In genomic region chr9:125989090-125989501, GRCh38 we compare ENCODE assay signal across 19 cellular contexts.
"Had no signal": no experiment of that assay in that cellular context is flagged by ENCODE, and none has a peak within 500 bp of the region (broad histone marks: within the 10 kb centered on the region; RNA-seq: fewer than 3 reads in every experiment).

No MANE protein-coding gene starts in this region.

- H3K36me3 Mint-ChIP-seq: activated CD8-positive, alpha-beta memory T cell treated with anti-CD3 and anti-CD28 coated beads, Interleukin-2, amount 10 ng/mL, durations not matched to agents 7 days and 5 days; activated naive CD4-positive, alpha-beta T cell treated with anti-CD3 and anti-CD28 coated beads, Interleukin-2, amount 50 U/mL, for 72 hours; stimulated activated effector memory CD8-positive, alpha-beta T cell treated with anti-CD3 and anti-CD28 coated beads, Interleukin-12 subunit alpha, Interleukin-12 subunit beta, amount 100 ng/mL, for 72 hours had no signal

- H3K27me3 Mint-ChIP-seq: activated B cell treated with CpG ODN at 0.5 μM for 24 hours; activated CD4-positive, alpha-beta memory T cell treated with anti-CD3 and anti-CD28 coated beads, Interleukin-2, amount 10 ng/mL, durations not matched to agents 7 days and 5 days; activated CD8-positive, alpha-beta memory T cell treated with anti-CD3 and anti-CD28 coated beads, Interleukin-2, amount 10 ng/mL, durations not matched to agents 7 days and 5 days; dendritic cell treated with granulocyte-macrophage colony-stimulating factor and Interleukin-4, amounts not matched to agents 40 ng/mL and 50 ng/mL, for 4 days had no signal

- ATAC-seq: activated CD8-positive, alpha-beta memory T cell treated with anti-CD3 and anti-CD28 coated beads, Interleukin-2, amount 10 ng/mL, durations not matched to agents 7 days and 5 days; activated naive CD4-positive, alpha-beta T cell treated with anti-CD3 and anti-CD28 coated beads, Interleukin-2, amount 50 U/mL, for 72 hours; activated T-cell treated with anti-CD3 and anti-CD28 coated beads, Interleukin-2, amount 50 U/mL, for 72 hours; left colon; stimulated activated effector memory CD8-positive, alpha-beta T cell treated with anti-CD3 and anti-CD28 coated beads, Interleukin-12 subunit alpha, Interleukin-12 subunit beta, amount 100 ng/mL, for 72 hours had no signal

- H3K9me3 Mint-ChIP-seq: activated B cell treated with CpG ODN at 0.5 μM for 24 hours; activated CD4-positive, alpha-beta memory T cell treated with anti-CD3 and anti-CD28 coated beads, Interleukin-2, amount 10 ng/mL, durations not matched to agents 7 days and 5 days; dendritic cell treated with granulocyte-macrophage colony-stimulating factor and Interleukin-4, amounts not matched to agents 40 ng/mL and 50 ng/mL, for 4 days; stimulated activated effector memory CD8-positive, alpha-beta T cell treated with anti-CD3 and anti-CD28 coated beads, Interleukin-12 subunit alpha, Interleukin-12 subunit beta, amount 100 ng/mL, for 72 hours; T-helper 2 cell treated with Interferon-gamma antibody and Interleukin-4, amounts not matched to agents 5 μg/mL and 100 μg/mL, for 36 hours had no signal

- H3K27me3 ChIP-seq: adrenal gland, right atrium auricular region had no signal

- H3K27ac Mint-ChIP-seq: activated B cell treated with CpG ODN at 0.5 μM for 24 hours; activated CD4-positive, alpha-beta memory T cell treated with anti-CD3 and anti-CD28 coated beads, Interleukin-2, amount 10 ng/mL, durations not matched to agents 7 days and 5 days; activated CD8-positive, alpha-beta memory T cell treated with anti-CD3 and anti-CD28 coated beads, Interleukin-2, amount 10 ng/mL, durations not matched to agents 7 days and 5 days; activated naive CD4-positive, alpha-beta T cell treated with anti-CD3 and anti-CD28 coated beads, Interleukin-2, amount 50 U/mL, for 72 hours; activated T-cell treated with anti-CD3 and anti-CD28 coated beads, Interleukin-2, amount 50 U/mL, for 72 hours; dendritic cell treated with granulocyte-macrophage colony-stimulating factor and Interleukin-4, amounts not matched to agents 40 ng/mL and 50 ng/mL, for 4 days; stimulated activated effector memory CD8-positive, alpha-beta T cell treated with anti-CD3 and anti-CD28 coated beads, Interleukin-12 subunit alpha, Interleukin-12 subunit beta, amount 100 ng/mL, for 72 hours; T-helper 2 cell treated with Interferon-gamma antibody and Interleukin-4, amounts not matched to agents 5 μg/mL and 100 μg/mL, for 36 hours had no signal

- H3K4me3 Mint-ChIP-seq: activated B cell treated with CpG ODN at 0.5 μM for 24 hours; activated CD4-positive, alpha-beta memory T cell treated with anti-CD3 and anti-CD28 coated beads, Interleukin-2, amount 10 ng/mL, durations not matched to agents 7 days and 5 days; activated CD8-positive, alpha-beta memory T cell treated with anti-CD3 and anti-CD28 coated beads, Interleukin-2, amount 10 ng/mL, durations not matched to agents 7 days and 5 days; activated T-cell treated with anti-CD3 and anti-CD28 coated beads, Interleukin-2, amount 50 U/mL, for 72 hours; dendritic cell treated with granulocyte-macrophage colony-stimulating factor and Interleukin-4, amounts not matched to agents 40 ng/mL and 50 ng/mL, for 4 days; stimulated activated effector memory CD8-positive, alpha-beta T cell treated with anti-CD3 and anti-CD28 coated beads, Interleukin-12 subunit alpha, Interleukin-12 subunit beta, amount 100 ng/mL, for 72 hours; T-helper 2 cell treated with Interferon-gamma antibody and Interleukin-4, amounts not matched to agents 5 μg/mL and 100 μg/mL, for 36 hours had no signal

- H3K36me3 ChIP-seq: adrenal gland, prostate gland, right atrium auricular region, thoracic aorta had no signal

- DNase-seq: activated B cell treated with CpG ODN at 0.5 μM for 24 hours; activated CD4-positive, alpha-beta memory T cell treated with anti-CD3 and anti-CD28 coated beads, Interleukin-2, amount 10 ng/mL, durations not matched to agents 7 days and 5 days; activated CD4-positive, alpha-beta T cell treated with anti-CD3 and anti-CD28 coated beads for 48 hours; activated CD8-positive, alpha-beta memory T cell treated with anti-CD3 and anti-CD28 coated beads, Interleukin-2, amount 10 ng/mL, durations not matched to agents 7 days and 5 days; activated gamma-delta T cell treated with Interleukin-2 at 50 U/mL for 16 hours; activated T-cell treated with anti-CD3 and anti-CD28 coated beads, Interleukin-2, amount 50 U/mL, for 72 hours; effector CD8-positive, alpha-beta T cell; left colon; midbrain; stimulated activated CD4-positive, alpha-beta T cell treated with anti-CD3 and anti-CD28 coated beads, Interleukin-4, amount 100 ng/mL, for 24 hours had no signal

- H3K4me1 Mint-ChIP-seq: activated B cell treated with CpG ODN at 0.5 μM for 24 hours; activated CD4-positive, alpha-beta memory T cell treated with anti-CD3 and anti-CD28 coated beads, Interleukin-2, amount 10 ng/mL, durations not matched to agents 7 days and 5 days; activated CD8-positive, alpha-beta memory T cell treated with anti-CD3 and anti-CD28 coated beads, Interleukin-2, amount 10 ng/mL, durations not matched to agents 7 days and 5 days; stimulated activated effector memory CD8-positive, alpha-beta T cell treated with anti-CD3 and anti-CD28 coated beads, Interleukin-12 subunit alpha, Interleukin-12 subunit beta, amount 100 ng/mL, for 72 hours had no signal

- H3K4me3 ChIP-seq: adrenal gland, prostate gland, right atrium auricular region, smooth muscle cell, thoracic aorta had no signal
